In the genomic region with DNA sequence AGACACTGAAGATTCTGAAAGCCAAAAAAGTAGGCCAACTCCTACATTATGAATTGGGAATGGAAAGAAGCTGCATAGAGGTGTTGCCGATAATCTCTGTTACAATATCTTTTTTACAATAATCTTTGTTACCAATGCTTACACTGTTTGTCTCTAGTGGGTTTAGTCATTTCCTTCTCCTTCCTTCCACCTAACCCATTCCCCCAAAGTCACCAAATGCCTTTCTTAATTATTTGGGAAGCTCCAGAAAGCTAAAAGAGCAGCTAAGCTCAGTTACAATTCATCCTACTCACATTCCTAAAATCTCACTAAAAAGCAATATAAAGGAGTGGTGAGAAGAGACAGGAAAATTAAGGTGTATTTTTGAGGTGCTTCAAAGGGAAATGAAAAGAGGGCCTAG, we compare ENCODE assay signal across 21 cellular contexts.
"Had no signal": no experiment of that assay in that cellular context is flagged by ENCODE, and none has a peak within 500 bp of the region (broad histone marks: within the 10 kb centered on the region; RNA-seq: fewer than 3 reads in every experiment).

No MANE protein-coding gene starts in this region.

- H3K27ac Mint-ChIP-seq: activated CD4-positive, alpha-beta memory T cell treated with anti-CD3 and anti-CD28 coated beads, Interleukin-2, amount 10 ng/mL, durations not matched to agents 7 days and 5 days; activated CD8-positive, alpha-beta memory T cell treated with anti-CD3 and anti-CD28 coated beads, Interleukin-2, amount 10 ng/mL, durations not matched to agents 7 days and 5 days; activated naive CD8-positive, alpha-beta T cell treated with anti-CD3 and anti-CD28 coated beads, Interleukin-2, amount 10 ng/mL, durations not matched to agents 7 days and 5 days; natural killer cell treated with Interleukin-12 subunit alpha and Interleukin-12 subunit beta and Interleukin-15 and Interleukin-18, amount 100 ng/mL, for 72 hours had no signal

- H3K27me3 Mint-ChIP-seq: activated CD4-positive, alpha-beta memory T cell treated with anti-CD3 and anti-CD28 coated beads, Interleukin-2, amount 10 ng/mL, durations not matched to agents 7 days and 5 days; activated CD8-positive, alpha-beta memory T cell treated with anti-CD3 and anti-CD28 coated beads, Interleukin-2, amount 10 ng/mL, durations not matched to agents 7 days and 5 days; activated naive CD8-positive, alpha-beta T cell treated with anti-CD3 and anti-CD28 coated beads, Interleukin-2, amount 10 ng/mL, durations not matched to agents 7 days and 5 days; natural killer cell treated with Interleukin-12 subunit alpha and Interleukin-12 subunit beta and Interleukin-15 and Interleukin-18, amount 100 ng/mL, for 72 hours had no signal

- H3K27ac ChIP-seq: brain microvascular endothelial cell, colonic mucosa, esophagus muscularis mucosa, gastroesophageal sphincter, heart left ventricle, left lung had no signal

- H3K36me3 Mint-ChIP-seq: activated CD8-positive, alpha-beta memory T cell treated with anti-CD3 and anti-CD28 coated beads, Interleukin-2, amount 10 ng/mL, durations not matched to agents 7 days and 5 days; activated naive CD8-positive, alpha-beta T cell treated with anti-CD3 and anti-CD28 coated beads, Interleukin-2, amount 10 ng/mL, durations not matched to agents 7 days and 5 days; natural killer cell treated with Interleukin-12 subunit alpha and Interleukin-12 subunit beta and Interleukin-15 and Interleukin-18, amount 100 ng/mL, for 72 hours had no signal

- ATAC-seq: activated CD8-positive, alpha-beta memory T cell treated with anti-CD3 and anti-CD28 coated beads, Interleukin-2, amount 10 ng/mL, durations not matched to agents 7 days and 5 days; gastroesophageal sphincter; heart left ventricle; left lung; natural killer cell treated with Interleukin-12 subunit alpha and Interleukin-12 subunit beta and Interleukin-15 and Interleukin-18, amount 100 ng/mL, for 72 hours had no signal

- H3K9me3 Mint-ChIP-seq: activated CD4-positive, alpha-beta memory T cell treated with anti-CD3 and anti-CD28 coated beads, Interleukin-2, amount 10 ng/mL, durations not matched to agents 7 days and 5 days; activated naive CD8-positive, alpha-beta T cell treated with anti-CD3 and anti-CD28 coated beads, Interleukin-2, amount 10 ng/mL, durations not matched to agents 7 days and 5 days; natural killer cell treated with Interleukin-12 subunit alpha and Interleukin-12 subunit beta and Interleukin-15 and Interleukin-18, amount 100 ng/mL, for 72 hours had no signal

- H3K9me3 ChIP-seq: colonic mucosa, esophagus muscularis mucosa, gastroesophageal sphincter, heart left ventricle, left lung had no signal

- FAIRE-seq: kidney had no signal

- H3K4me3 ChIP-seq: colonic mucosa, esophagus muscularis mucosa, gastroesophageal sphincter, heart left ventricle, left lung had no signal

- H3K4me3 Mint-ChIP-seq: activated CD4-positive, alpha-beta memory T cell treated with anti-CD3 and anti-CD28 coated beads, Interleukin-2, amount 10 ng/mL, durations not matched to agents 7 days and 5 days; activated CD8-positive, alpha-beta memory T cell treated with anti-CD3 and anti-CD28 coated beads, Interleukin-2, amount 10 ng/mL, durations not matched to agents 7 days and 5 days; activated naive CD8-positive, alpha-beta T cell treated with anti-CD3 and anti-CD28 coated beads, Interleukin-2, amount 10 ng/mL, durations not matched to agents 7 days and 5 days; natural killer cell treated with Interleukin-12 subunit alpha and Interleukin-12 subunit beta and Interleukin-15 and Interleukin-18, amount 100 ng/mL, for 72 hours had no signal

- H3K4me1 Mint-ChIP-seq: activated naive CD8-positive, alpha-beta T cell treated with anti-CD3 and anti-CD28 coated beads, Interleukin-2, amount 10 ng/mL, durations not matched to agents 7 days and 5 days had no signal

- H3K4me1 ChIP-seq: colonic mucosa, left lung had no signal

- DNase-seq: activated CD4-positive, alpha-beta memory T cell treated with anti-CD3 and anti-CD28 coated beads, Interleukin-2, amount 10 ng/mL, durations not matched to agents 7 days and 5 days; activated CD4-positive, alpha-beta T cell treated with anti-CD3 and anti-CD28 coated beads for 48 hours; activated CD4-positive, CD25-positive, alpha-beta regulatory T cell; activated CD8-positive, alpha-beta memory T cell treated with anti-CD3 and anti-CD28 coated beads, Interleukin-2, amount 10 ng/mL, durations not matched to agents 7 days and 5 days; activated naive CD4-positive, alpha-beta T cell; activated naive CD8-positive, alpha-beta T cell treated with anti-CD3 and anti-CD28 coated beads, Interleukin-2, amount 10 ng/mL, durations not matched to agents 7 days and 5 days; brain microvascular endothelial cell; central memory CD4-positive, alpha-beta T cell; colonic mucosa; heart left ventricle; kidney; left lung; posterior cingulate gyrus; retina; stimulated activated CD8-positive, alpha-beta memory T cell treated with anti-CD3 and anti-CD28 coated beads, Interleukin-4, amount 100 ng/mL, for 48 hours; stimulated activated naive CD4-positive, alpha-beta T cell; T-helper 1 cell; T-helper 9 cell had no signal

- H3K27me3 ChIP-seq: brain microvascular endothelial cell, colonic mucosa, esophagus muscularis mucosa, gastroesophageal sphincter, heart left ventricle, left lung had no signal

- H3K36me3 ChIP-seq: brain microvascular endothelial cell, colonic mucosa, gastroesophageal sphincter had no signal
